In the genomic region with DNA sequence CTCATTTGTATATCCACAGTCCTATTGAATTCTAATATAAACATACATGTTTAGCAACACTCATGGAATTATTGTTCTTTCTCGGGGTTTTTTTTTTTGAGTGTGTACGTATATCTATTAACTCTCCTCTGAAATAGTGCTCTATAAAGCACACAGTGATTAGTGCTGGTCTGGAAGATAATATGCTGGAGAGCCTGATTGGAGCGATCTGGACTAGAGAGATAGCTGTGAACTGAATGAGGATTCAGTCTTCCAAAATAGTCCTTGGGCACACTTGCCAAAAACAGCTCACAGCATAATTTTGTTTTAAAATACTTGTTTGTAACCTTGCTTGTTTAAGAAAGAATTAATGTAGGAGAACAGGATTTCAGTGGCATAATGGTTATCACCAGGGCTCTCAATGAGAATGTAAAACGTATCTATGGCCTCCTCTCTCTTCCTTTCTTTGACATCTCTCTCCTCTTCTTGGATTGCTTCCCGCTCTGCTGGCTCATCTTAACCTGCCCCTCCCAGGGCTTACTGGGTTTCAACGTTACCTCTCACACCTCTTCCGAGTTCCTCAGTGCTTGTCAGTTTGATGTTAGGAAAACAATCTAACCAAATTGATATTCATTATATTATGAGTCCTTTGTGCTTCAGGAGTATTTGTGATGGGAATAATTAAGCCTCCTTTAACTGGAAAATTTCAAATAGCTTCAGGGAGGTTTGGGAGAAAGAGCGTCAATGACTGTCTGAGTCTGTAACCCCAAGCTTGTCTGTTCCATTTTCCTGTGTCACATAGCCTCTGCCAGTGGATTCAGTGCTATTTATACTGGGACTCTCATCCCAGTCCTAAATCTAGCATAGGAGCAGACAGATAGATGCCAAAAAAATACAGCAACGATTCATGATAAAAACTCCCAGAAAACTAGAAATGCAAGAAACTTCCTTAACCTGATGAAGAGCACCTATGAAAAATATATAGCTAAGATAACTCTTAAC, we compare ENCODE assay signal across 19 cellular contexts. TPM values are rescaled to one million over a fixed set of nuclear protein-coding genes. Genes with fewer than 3 reads are reported as not detected.
DNase-seq lines count a peak whose midpoint lies in the region; ATAC-seq and TF ChIP-seq lines count a peak whose summit lies in the region.
"Had no signal": no experiment of that assay in that cellular context is flagged by ENCODE, and none has a peak within 500 bp of the region (broad histone marks: within the 10 kb centered on the region; RNA-seq: fewer than 3 reads in every experiment).

No MANE protein-coding gene starts in this region.

- H3K4ac ChIP-seq in H9 (ENCODE audit: low read depth, low read length): no peak overlapping the region

- no peaks in the 10 kb centered on the region for H4K20me1 ChIP-seq in H9 (ENCODE audit: control insufficient read depth, insufficient read depth, insufficient read length)

- ATAC-seq in T-helper 17 cell: no peak
- peak; percentile 50 to 89 (median 70) for ATAC-seq in heart right ventricle
- ATAC-seq in psoas muscle: peak in 2 of 4 donors; percentile 59 to 84
- ATAC-seq: Panc1 had no signal

- no peaks in the 10 kb centered on the region for H3K23me2 ChIP-seq in H9 (ENCODE audit: insufficient read length, low read depth, low read length, poor library complexity, severe bottlenecking)

- H3K36me3 Mint-ChIP-seq in H9 (ENCODE audit: insufficient read depth in 1 of 3, low read depth in 3 of 3) (no peaks in the 10 kb centered on the region), T-helper 17 cell (ENCODE audit: low read depth) (peaks cover 5% of the 10 kb centered on the region)
- no peaks in the 10 kb centered on the region for H3K36me3 Mint-ChIP-seq in activated CD4-positive, alpha-beta T cell treated with anti-CD3 and anti-CD28 coated beads, Interleukin-2, amount 10 ng/mL, durations not matched to agents 24 days and 14 days (ENCODE audit: low read depth)

- no peaks in the 10 kb centered on the region for H3K79me1 ChIP-seq in H9 (ENCODE audit: insufficient read depth, low read depth, low read length, poor library complexity, severe bottlenecking)

- no peak overlapping the region for H4K5ac ChIP-seq in H9 (ENCODE audit: insufficient read length, low read depth, low read length)

- no peak for TF ChIP-seq CTCF in H9 (conservative IDR thresholded peaks at IDR 0.05)
- TF ChIP-seq CTCF in heart right ventricle (IDR thresholded peaks at IDR 0.05): no peak
- TF ChIP-seq CTCF in psoas muscle (IDR thresholded peaks at IDR 0.05): no peak

- no peak overlapping the region for H2BK15ac ChIP-seq in H9 (ENCODE audit: low read depth, low read length)

- H3K9ac ChIP-seq in H9 (ENCODE audit: extremely low read depth, insufficient read length, low read length): no peak overlapping the region

- H3K14ac ChIP-seq in H9 (ENCODE audit: insufficient read depth, low read length): no peak overlapping the region

- H3K4me2 ChIP-seq in H9 (ENCODE audit: insufficient read depth, insufficient read length, low read length): no peak overlapping the region

- H3K36me3 ChIP-seq in heart right ventricle (no peaks in the 10 kb centered on the region), psoas muscle (ENCODE audit: insufficient read depth in 1 of 2, low read depth in 1 of 2) (no peaks in the 10 kb centered on the region), MG63 (no peaks in the 10 kb centered on the region)
- H3K36me3 ChIP-seq: BE2C, SJCRH30 had no signal

- no peak overlapping the region for H2AFZ ChIP-seq in H9 (ENCODE audit: low read length)

- H3K4me1 Mint-ChIP-seq in H9: peaks cover 12 to 18% of the 10 kb centered on the region in 2 experiments
- H3K4me1 Mint-ChIP-seq in T-helper 17 cell: no peaks in the 10 kb centered on the region
- peaks cover 3% of the 10 kb centered on the region for H3K4me1 Mint-ChIP-seq in activated CD4-positive, alpha-beta T cell treated with anti-CD3 and anti-CD28 coated beads, Interleukin-2, amount 10 ng/mL, durations not matched to agents 24 days and 14 days

- no CpG with 5 or more reads among the region's 9 CpGs for WGBS in H9 (ENCODE audit: extremely low coverage, insufficient read length, low lambda C conversion rate)
- WGBS in heart right ventricle, 2 donors: 31 to 41% methylated on average over 9 of the region's 9 CpGs
- WGBS in psoas muscle, 3 donors: 27 to 65% (median 47%) methylated on average over 9 of the region's 9 CpGs

- no peak overlapping the region for H3K27ac Mint-ChIP-seq in H9
- peak overlapping the region; percentile 61 for H3K27ac Mint-ChIP-seq in T-helper 17 cell
- no peak overlapping the region for H3K27ac Mint-ChIP-seq in activated CD4-positive, alpha-beta T cell treated with anti-CD3 and anti-CD28 coated beads, Interleukin-2, amount 10 ng/mL, durations not matched to agents 24 days and 14 days
- H3K27ac Mint-ChIP-seq: HFFc6 had no signal

- no peak overlapping the region for H3K27ac ChIP-seq in H9 (ENCODE audit: insufficient read length, low read depth, low read length)
- peak overlapping the region in 8 of 10 donors; percentile 48 to 73 (median 67) for H3K27ac ChIP-seq in heart right ventricle
- H3K27ac ChIP-seq in psoas muscle: peak overlapping the region; percentile 1
- H3K27ac ChIP-seq: SJCRH30 had no signal

- H3K4me3 Mint-ChIP-seq in H9 (no peak overlapping the region), T-helper 17 cell (no peak overlapping the region)
- no peak overlapping the region for H3K4me3 Mint-ChIP-seq in activated CD4-positive, alpha-beta T cell treated with anti-CD3 and anti-CD28 coated beads, Interleukin-2, amount 10 ng/mL, durations not matched to agents 24 days and 14 days
- H3K4me3 Mint-ChIP-seq: HFFc6 had no signal

- no peaks in the 10 kb centered on the region for H3K9me3 Mint-ChIP-seq in H9
- H3K9me3 Mint-ChIP-seq in activated CD4-positive, alpha-beta T cell treated with anti-CD3 and anti-CD28 coated beads, Interleukin-2, amount 10 ng/mL, durations not matched to agents 24 days and 14 days: no peaks in the 10 kb centered on the region
- H3K9me3 Mint-ChIP-seq: HFFc6 had no signal

- H4K8ac ChIP-seq in H9 (replicated peaks; ENCODE audit: insufficient read length, low read depth, low read length): no peak overlapping the region

- H3K9me3 ChIP-seq in H9 (ENCODE audit: control insufficient read depth, low read depth, low read length): no peaks in the 10 kb centered on the region
- no peaks in the 10 kb centered on the region for H3K9me3 ChIP-seq in T-helper 17 cell (ENCODE audit: control insufficient read depth, low read length, poor library complexity, severe bottlenecking)
- H3K9me3 ChIP-seq in heart right ventricle: no peaks in the 10 kb centered on the region
- H3K9me3 ChIP-seq in psoas muscle: no peaks in the 10 kb centered on the region
- no peaks in the 10 kb centered on the region for H3K9me3 ChIP-seq in MG63
- H3K9me3 ChIP-seq: BE2C, SJCRH30 had no signal

- no peaks in the 10 kb centered on the region for H3K79me2 ChIP-seq in H9 (ENCODE audit: insufficient read depth, low read length)

- no peaks in the 10 kb centered on the region for H3K27me3 Mint-ChIP-seq in H9 (ENCODE audit: low read depth)
- peaks cover 46% of the 10 kb centered on the region for H3K27me3 Mint-ChIP-seq in T-helper 17 cell
- H3K27me3 Mint-ChIP-seq in activated CD4-positive, alpha-beta T cell treated with anti-CD3 and anti-CD28 coated beads, Interleukin-2, amount 10 ng/mL, durations not matched to agents 24 days and 14 days: peaks cover 30% of the 10 kb centered on the region

- intact Hi-C loops in heart right ventricle (cut with DNase I): loop anchor here in 8 of 10 donors (1.0 to 10.0 kb wide), 9 partner anchors 117 to 730 kb away; a partner anchor contains a TSS
- intact Hi-C loops in psoas muscle (cut with DNase I): loop anchor here (5.0 to 10.0 kb wide), 3 partner anchors 460 to 720 kb away; a partner anchor contains a TSS
- intact Hi-C loops in activated CD4-positive, alpha-beta T cell treated with anti-CD3 and anti-CD28 coated beads, Interleukin-2, amount 10 ng/mL, durations not matched to agents 24 days and 14 days (cut with micrococcal nuclease): loop anchor here (5.0 to 10.0 kb wide), 2 partner anchors 117 to 290 kb away; no protein-coding TSS in a partner anchor

- no peaks in the 10 kb centered on the region for H3K27me3 ChIP-seq in H9 (ENCODE audit: insufficient read depth, low read length)
- peaks cover 0 to 19% (median 0%) of the 10 kb centered on the region in 7 donors for H3K27me3 ChIP-seq in heart right ventricle
- no peaks in the 10 kb centered on the region for H3K27me3 ChIP-seq in psoas muscle (ENCODE audit: insufficient read depth in 3 of 3, low read length in 2 of 3)
- H3K27me3 ChIP-seq in MG63: no peaks in the 10 kb centered on the region
- H3K27me3 ChIP-seq: BE2C, SJCRH30 had no signal

- H3K4me1 ChIP-seq in H9 (ENCODE audit: insufficient read depth, low read length): no peaks in the 10 kb centered on the region
- H3K4me1 ChIP-seq in heart right ventricle: peaks cover 0 to 20% (median 0%) of the 10 kb centered on the region in 9 donors
- H3K4me1 ChIP-seq in psoas muscle: peaks cover 8% of the 10 kb centered on the region
- H3K4me1 ChIP-seq: BE2C, SJCRH30 had no signal

- no peak overlapping the region for H2BK12ac ChIP-seq in H9 (ENCODE audit: insufficient read length, low read depth, low read length)

- peak overlapping the region in 1 of 10 donors; percentile 8 for H3K4me3 ChIP-seq in heart right ventricle
- no peak overlapping the region for H3K4me3 ChIP-seq in psoas muscle
- no peak overlapping the region for H3K4me3 ChIP-seq in MG63
- H3K4me3 ChIP-seq: SJCRH30 had no signal

- DNase-seq in H9 (no peak), T-helper 17 cell (no peak), heart right ventricle (no peak), psoas muscle (no peak), NCI-H2081 treated with DMSO at 0.1 percent for 48 hours (lab: John Stamatoyannopoulos, UW) (no peak), MG63 (no peak)
- DNase-seq in activated CD4-positive, alpha-beta T cell treated with anti-CD3 and anti-CD28 coated beads, Interleukin-2, amount 10 ng/mL, durations not matched to agents 24 days and 14 days: no peak
- DNase-seq: BE2C, DMS53, HFFc6, KG1, NCI-H1105, NCI-H146, NCI-H2029, NCI-H2171 treated with DMSO at 0.1 percent for 48 hours, NCI-H446, NCI-H526 treated with DMSO at 0.1 percent for 48 hours, SJCRH30 had no signal

- H3T11ph ChIP-seq in H9 (ENCODE audit: low read length): no peak overlapping the region

- H2BK5ac ChIP-seq in H9 (ENCODE audit: insufficient read length, low read length): no peak overlapping the region

- H2BK120ac ChIP-seq in H9 (ENCODE audit: low read depth, low read length, poor library complexity, severe bottlenecking): no peak overlapping the region

- no peak overlapping the region for H3K23ac ChIP-seq in H9 (ENCODE audit: insufficient read length, low read depth, low read length)

- no peak overlapping the region for H3K18ac ChIP-seq in H9 (ENCODE audit: insufficient read length, low read depth, low read length)

- H2AK5ac ChIP-seq in H9 (ENCODE audit: insufficient read length, low read length): no peak overlapping the region

- peak overlapping the region; percentile 60 for H2BK20ac ChIP-seq in H9 (ENCODE audit: low read depth, low read length, poor library complexity, severe bottlenecking)

- no peak overlapping the region for H3K56ac ChIP-seq in H9 (ENCODE audit: insufficient read length, low read depth, low read length)

- no peak overlapping the region for H4K91ac ChIP-seq in H9 (ENCODE audit: insufficient read length, low read depth, low read length)

RNA-seq across cellular contexts. Expression of a gene that starts 16.2 kb away (rescaled TPM):
- total RNA-seq in H9 (2021) (30.6 and 35.1 TPM in 2 replicates), T-helper 17 cell (10 to 100 TPM; 25.9 to 27.4 TPM), heart right ventricle (10 to 100 TPM; 27.1 to 45.1 (median 39.7) TPM), psoas muscle (10 to 100 TPM in 2 of 4 donors, 1 to 10 TPM in 2; 7.8 to 15.4 (median 9.8) TPM)
- polyA plus RNA-seq in heart right ventricle (10 to 100 TPM; 17.7 to 22.0 TPM), psoas muscle (10 to 100 TPM in 1 of 3 donors, 1 to 10 TPM in 2; 5.8 to 10.3 (median 7.3) TPM)
- total RNA-seq in activated CD4-positive, alpha-beta T cell treated with anti-CD3 and anti-CD28 coated beads, Interleukin-2, amount 10 ng/mL, durations not matched to agents 24 days and 14 days: 146 and 151 TPM in 2 replicates
- 18.0 and 23.3 TPM in 2 replicates for total RNA-seq in MG63 (2014; rRNA removed; shearing (Covaris generic); ENCODE audit: low replicate concordance)
